In genomic region chr1:154182342-154183044, GRCh38 we compare ENCODE assay signal across 8 cellular contexts. TPM values are rescaled to one million over a fixed set of nuclear protein-coding genes. Genes with fewer than 3 reads are reported as not detected.
DNase-seq lines count a peak whose midpoint lies in the region; ATAC-seq and TF ChIP-seq lines count a peak whose summit lies in the region.

No MANE protein-coding gene starts in this region.

- DNase-seq in CMK (ENCODE audit: low read depth) (peak; percentile 92), HT1080 (ENCODE audit: low read depth) (peak; percentile 85), SJSA1 (ENCODE audit: low read depth in 1 of 2, low spot score in 2 of 2) (peak; percentile 75), glomerular visceral epithelial cell (ENCODE audit: extremely low spot score) (peak; percentile 76), osteocyte (ENCODE audit: extremely low spot score, unreplicated experiment) (no peak), thyroid gland (peak; percentile 58 to 69)
- peak; percentile 89 for DNase-seq in activated naive CD4-positive, alpha-beta T cell treated with anti-CD3 and anti-CD28 coated beads for 36 hours

- H3K4me1 ChIP-seq in SJSA1 (replicated peaks) = peaks cover 15% of the 10 kb centered on the region
- H3K4me1 ChIP-seq in thyroid gland = peaks cover 29% of the 10 kb centered on the region in 2 donors

- H3K9me3 ChIP-seq in SJSA1 (replicated peaks) (no peaks in the 10 kb centered on the region), thyroid gland (no peaks in the 10 kb centered on the region)

- H3K4me3 ChIP-seq in SJSA1 = peak overlapping the region; percentile 63
- H3K4me3 ChIP-seq in thyroid gland (replicated peaks in 1 of 3) = peak overlapping the region; percentile 34 to 94 (median 71)

- WGBS in thyroid gland, 2 donors = 1% methylated on average over 19 to 30 of the region's 36 CpGs

- peak overlapping the region; percentile 40 for H3K27ac ChIP-seq in SJSA1
- H3K27ac ChIP-seq in thyroid gland = peak overlapping the region; percentile 66 to 79 (median 73)

- peak overlapping the region; percentile 99 for H3K27ac Mint-ChIP-seq in activated naive CD4-positive, alpha-beta T cell treated with anti-CD3 and anti-CD28 coated beads for 36 hours
- peak overlapping the region; percentile 99 for H3K27ac Mint-ChIP-seq in osteocyte (ENCODE audit: unreplicated experiment)

- TF ChIP-seq POLR2A in thyroid gland (IDR thresholded peaks at IDR 0.05) = peak in 1 of 2 donors; percentile 4

- no peaks in the 10 kb centered on the region for H3K9me3 Mint-ChIP-seq in activated naive CD4-positive, alpha-beta T cell treated with anti-CD3 and anti-CD28 coated beads for 36 hours
- no peaks in the 10 kb centered on the region for H3K9me3 Mint-ChIP-seq in osteocyte (ENCODE audit: unreplicated experiment)

- H3K36me3 Mint-ChIP-seq in activated naive CD4-positive, alpha-beta T cell treated with anti-CD3 and anti-CD28 coated beads for 36 hours (ENCODE audit: low read depth) = peaks cover 38% of the 10 kb centered on the region
- peaks cover 6% of the 10 kb centered on the region for H3K36me3 Mint-ChIP-seq in osteocyte (ENCODE audit: unreplicated experiment)

- H3K27me3 Mint-ChIP-seq in activated naive CD4-positive, alpha-beta T cell treated with anti-CD3 and anti-CD28 coated beads for 36 hours (ENCODE audit: low read depth) = no peaks in the 10 kb centered on the region
- H3K27me3 Mint-ChIP-seq in osteocyte (ENCODE audit: unreplicated experiment) = peaks cover 17% of the 10 kb centered on the region

- H3K4me1 Mint-ChIP-seq in activated naive CD4-positive, alpha-beta T cell treated with anti-CD3 and anti-CD28 coated beads for 36 hours (ENCODE audit: low read depth) = peaks cover 46% of the 10 kb centered on the region
- peaks cover 46% of the 10 kb centered on the region for H3K4me1 Mint-ChIP-seq in osteocyte (ENCODE audit: unreplicated experiment)

- H3K27me3 ChIP-seq in SJSA1 (replicated peaks) (no peaks in the 10 kb centered on the region), thyroid gland (no peaks in the 10 kb centered on the region)

- CTCF ChIA-PET in activated naive CD4-positive, alpha-beta T cell treated with anti-CD3 and anti-CD28 coated beads for 36 hours (lab: Charles Lee) = interaction anchor here (0.5 to 1.6 kb wide), 4 partner anchors 15 to 153 kb away, joined by 3 to 6 read pairs (median 4); no protein-coding TSS in a partner anchor

- intact Hi-C loops in activated naive CD4-positive, alpha-beta T cell treated with anti-CD3 and anti-CD28 coated beads for 36 hours (cut with micrococcal nuclease) = loop anchor here (1.0 to 5.0 kb wide), 10 partner anchors 11 to 511 kb away; partner anchors contain the start of genes HAX1, RPS27, UBAP2L and UBE2Q1
- intact Hi-C loops in thyroid gland (cut with DNase I) = loop anchor here (5.0 kb wide), 1 partner anchor 40 kb away; the partner anchor contains the start of gene UBAP2L

- TF ChIP-seq CTCF in osteocyte (IDR thresholded peaks at IDR 0.05) (no peak), thyroid gland (IDR thresholded peaks at IDR 0.05) (no peak)

- H3K4me3 Mint-ChIP-seq in activated naive CD4-positive, alpha-beta T cell treated with anti-CD3 and anti-CD28 coated beads for 36 hours = peak overlapping the region; percentile 100
- H3K4me3 Mint-ChIP-seq in osteocyte (ENCODE audit: unreplicated experiment) = peak overlapping the region; percentile 100

- ATAC-seq in GM19455 (IDR thresholded peaks at IDR 0.05; ENCODE audit: unreplicated experiment) = peak; percentile 34

- peaks cover 55% of the 10 kb centered on the region for H3K36me3 ChIP-seq in SJSA1
- H3K36me3 ChIP-seq in thyroid gland = no peaks in the 10 kb centered on the region

RNA-seq across cellular contexts. Expression of gene TPM3, which starts 9.4 kb away (rescaled TPM):
- 703 and 744 TPM in 2 replicates for total RNA-seq in HT1080 (2014; rRNA removed; shearing (Covaris generic))
- polyA plus RNA-seq in HT1080 (2015; cell fraction: cytosol; rRNA removed) = 693 and 787 TPM in 2 replicates
- polyA plus RNA-seq in HT1080 (2015; cell fraction: nucleus; rRNA removed) = 470 and 483 TPM in 2 replicates
- 847 and 1,117 TPM in 2 replicates for total RNA-seq in SJSA1 (2014; rRNA removed; shearing (Covaris generic))
- total RNA-seq in activated naive CD4-positive, alpha-beta T cell treated with anti-CD3 and anti-CD28 coated beads for 36 hours = 100 to 1,000 TPM; 587 to 611 TPM
- total RNA-seq in osteocyte (194 TPM in 2 replicates), thyroid gland (100 to 1,000 TPM; 227 to 352 (median 298) TPM)

RNA-seq across cellular contexts. Expression of gene CFAP141, which starts 23.6 kb away (rescaled TPM):
- total RNA-seq in HT1080 (2014; rRNA removed; shearing (Covaris generic)) = not detected in 2 replicates
- polyA plus RNA-seq in HT1080 (2015; cell fraction: cytosol; rRNA removed) = not detected in 2 replicates
- polyA plus RNA-seq in HT1080 (2015; cell fraction: nucleus; rRNA removed) = not detected in 2 replicates
- not detected in 2 replicates for total RNA-seq in SJSA1 (2014; rRNA removed; shearing (Covaris generic))
- not detected for total RNA-seq in activated naive CD4-positive, alpha-beta T cell treated with anti-CD3 and anti-CD28 coated beads for 36 hours
- total RNA-seq in osteocyte = not detected in 2 replicates
- total RNA-seq in thyroid gland = not detected

RNA-seq across cellular contexts. Expression of gene NUP210L, which starts 27.6 kb away (rescaled TPM):
- total RNA-seq in HT1080 (2014; rRNA removed; shearing (Covaris generic)) = 0.03 TPM in 1 of 2 replicates, not detected in the other
- not detected in 2 replicates for polyA plus RNA-seq in HT1080 (2015; cell fraction: cytosol; rRNA removed)
- polyA plus RNA-seq in HT1080 (2015; cell fraction: nucleus; rRNA removed) = 0.05 TPM in 1 of 2 replicates, not detected in the other
- not detected in 2 replicates for total RNA-seq in SJSA1 (2014; rRNA removed; shearing (Covaris generic))
- total RNA-seq in activated naive CD4-positive, alpha-beta T cell treated with anti-CD3 and anti-CD28 coated beads for 36 hours = under 1 TPM; 0.02 to 0.05 TPM
- total RNA-seq in osteocyte (not detected in 2 replicates), thyroid gland (under 1 TPM in 3 of 4 donors, not detected in 1; 0.13 to 0.38 (median 0.22) TPM)

RNA-seq across cellular contexts. Expression of gene UBAP2L, which starts 38.3 kb away (rescaled TPM):
- 104 and 140 TPM in 2 replicates for total RNA-seq in HT1080 (2014; rRNA removed; shearing (Covaris generic))
- 122 and 130 TPM in 2 replicates for polyA plus RNA-seq in HT1080 (2015; cell fraction: cytosol; rRNA removed)
- 336 and 368 TPM in 2 replicates for polyA plus RNA-seq in HT1080 (2015; cell fraction: nucleus; rRNA removed)
- total RNA-seq in SJSA1 (2014; rRNA removed; shearing (Covaris generic)) = 83.4 and 92.1 TPM in 2 replicates
- 100 to 1,000 TPM; 154 to 164 TPM for total RNA-seq in activated naive CD4-positive, alpha-beta T cell treated with anti-CD3 and anti-CD28 coated beads for 36 hours
- total RNA-seq in osteocyte (224 and 236 TPM in 2 replicates), thyroid gland (100 to 1,000 TPM in 2 of 4 donors, 10 to 100 TPM in 2; 57.8 to 102 (median 88.8) TPM)
